Comparison of ENCODE assay signal across 16 cellular contexts in the genomic region with DNA sequence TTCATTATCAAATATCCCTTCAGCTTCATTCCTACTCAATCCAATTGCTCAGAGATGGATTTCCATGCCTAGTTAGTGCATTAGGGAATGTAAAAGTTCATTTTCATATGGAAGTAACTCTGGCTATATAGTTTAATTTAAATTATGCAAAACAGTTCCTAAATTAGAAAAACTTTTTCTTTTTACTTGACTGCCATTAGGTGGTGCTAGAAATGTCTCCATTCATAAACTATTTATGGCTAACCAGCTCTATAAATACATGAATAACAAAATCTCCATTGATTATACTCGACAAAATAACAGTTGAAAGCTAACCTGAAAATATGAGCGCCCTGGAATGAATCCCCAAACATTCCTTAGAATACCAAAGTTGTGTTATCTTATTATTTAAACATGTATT.
DNase-seq lines count a peak whose midpoint lies in the region; ATAC-seq, FAIRE-seq and TF ChIP-seq lines count a peak whose summit lies in the region.
"Had no signal": no experiment of that assay in that cellular context is flagged by ENCODE, and none has a peak within 500 bp of the region (broad histone marks: within the 10 kb centered on the region; RNA-seq: fewer than 3 reads in every experiment).

No MANE protein-coding gene starts in this region.

- H3K4me3 ChIP-seq in A673 (ENCODE audit: low read depth, low read length, poor library complexity, severe bottlenecking) (no peak overlapping the region), OCI-LY7 (ENCODE audit: low read depth, low read length, poor library complexity, severe bottlenecking) (no peak overlapping the region), fibroblast of pulmonary artery (replicated peaks; ENCODE audit: low read depth, low read length) (no peak overlapping the region), dorsolateral prefrontal cortex (no peak overlapping the region), lower lobe of right lung (no peak overlapping the region)

- no peaks in the 10 kb centered on the region for H3K9me3 ChIP-seq in A673 (ENCODE audit: low read depth, low read length, poor library complexity, severe bottlenecking)
- no peaks in the 10 kb centered on the region for H3K9me3 ChIP-seq in OCI-LY7 (ENCODE audit: low read length)
- no peaks in the 10 kb centered on the region for H3K9me3 ChIP-seq in lower lobe of right lung

- H2AFZ ChIP-seq in OCI-LY7 (ENCODE audit: low read length), result no peak overlapping the region

- DNase-seq in A673 (ENCODE audit: low spot score) (no peak), OCI-LY7 (ENCODE audit: low spot score) (no peak), fibroblast of pulmonary artery (ENCODE audit: low read depth) (peak; percentile 0), GM19240 (ENCODE audit: insufficient read length, low spot score) (no peak), dorsolateral prefrontal cortex (no peak), lower lobe of right lung (no peak)
- DNase-seq: C1 segment of cervical spinal cord; GF-D8; kidney; NCI-H1694; NCI-H748 treated with DMSO at 0.1 percent for 48 hours; stimulated activated CD4-positive, alpha-beta T cell treated with anti-CD3 and anti-CD28 coated beads, Interleukin-1b, Interleukin-23, amount 100 ng/mL, for 48 hours had no signal

- H3K27me3 ChIP-seq in A673 (replicated peaks; ENCODE audit: insufficient read depth, low read depth, low read length, poor library complexity), result peaks cover 14% of the 10 kb centered on the region
- H3K27me3 ChIP-seq in dorsolateral prefrontal cortex, result peaks cover 0 to 9% (median 0%) of the 10 kb centered on the region in 45 donors
- H3K27me3 ChIP-seq in lower lobe of right lung (ENCODE audit: low read depth), result no peaks in the 10 kb centered on the region

- BruUV-seq in A673 (replicated peaks; lab: Mats Ljungman, UMichigan) (no TSS peak), OCI-LY7 (replicated peaks; lab: Mats Ljungman, UMichigan) (no TSS peak)

- H3K36me3 ChIP-seq in A673 (ENCODE audit: insufficient read depth, low read length, poor library complexity, severe bottlenecking) (no peaks in the 10 kb centered on the region), OCI-LY7 (ENCODE audit: insufficient read depth, low read length) (no peaks in the 10 kb centered on the region), lower lobe of right lung (no peaks in the 10 kb centered on the region)

- H4K20me1 ChIP-seq in OCI-LY7 (ENCODE audit: insufficient read depth, low read length), result no peaks in the 10 kb centered on the region

- POLR2A ChIA-PET in A673 (lab: Charles Lee; ENCODE audit: low non-redundant PET), result no interaction called here
- POLR2A ChIA-PET in OCI-LY7 (lab: Charles Lee), result interaction anchor here (1.1 kb wide), 1 partner anchor 12 kb away, joined by 4 read pairs; no protein-coding TSS in a partner anchor

- TF ChIP-seq CTCF in A673 (conservative IDR thresholded peaks at IDR 0.05; ENCODE audit: low read depth, low read length) (peak; percentile 62; the same call in 1 of the 2 replicates), OCI-LY7 (conservative IDR thresholded peaks at IDR 0.05; ENCODE audit: low read length) (peak; percentile 37; the same call in 1 of the 2 replicates), fibroblast of pulmonary artery (IDR thresholded peaks at IDR 0.05; ENCODE audit: low read length, missing control alignments) (peak; percentile 15), dorsolateral prefrontal cortex (IDR thresholded peaks at IDR 0.05 in 54 of 56, conservative IDR thresholded peaks at IDR 0.05 in 2 of 56; ENCODE audit: low read depth in 1 of 56, partially characterized antibody in 56 of 56) (peak in 21 of 56 donors; percentile 5 to 46 (median 18)), lower lobe of right lung (IDR thresholded peaks at IDR 0.05) (no peak)

- H3K27ac ChIP-seq in A673 (ENCODE audit: low read depth, low read length, poor library complexity, severe bottlenecking), result no peak overlapping the region
- H3K27ac ChIP-seq in OCI-LY7 (ENCODE audit: low read depth, low read length, poor library complexity, severe bottlenecking), result no peak overlapping the region
- no peak overlapping the region for H3K27ac ChIP-seq in dorsolateral prefrontal cortex
- H3K27ac ChIP-seq in lower lobe of right lung, result no peak overlapping the region

- peak; percentile 21 for FAIRE-seq in G401.6 (lab: Jason Lieb, UNC)
- FAIRE-seq: bronchial epithelial cell, H1, kidney had no signal

- H3K4me1 ChIP-seq in A673 (ENCODE audit: insufficient read depth, low read length, poor library complexity, severe bottlenecking) (no peaks in the 10 kb centered on the region), OCI-LY7 (ENCODE audit: insufficient read depth, low read length, poor library complexity, severe bottlenecking) (no peaks in the 10 kb centered on the region), lower lobe of right lung (no peaks in the 10 kb centered on the region)

- H3K4me2 ChIP-seq in OCI-LY7 (ENCODE audit: low read length), result no peak overlapping the region

- no peak for ATAC-seq in GM21576 (IDR thresholded peaks at IDR 0.05; ENCODE audit: unreplicated experiment)
- no peak for ATAC-seq in lower lobe of right lung

- H3K79me2 ChIP-seq in OCI-LY7 (ENCODE audit: insufficient read depth, low read depth, low read length), result no peaks in the 10 kb centered on the region

- intact Hi-C loops in A673 (cut with micrococcal nuclease; ENCODE audit: unreplicated experiment), result loop anchor here (5.0 kb wide), 2 partner anchors 65 to 110 kb away; no protein-coding TSS in a partner anchor
- intact Hi-C loops in OCI-LY7 (cut with micrococcal nuclease; ENCODE audit: unreplicated experiment), result no loop called here
- intact Hi-C loops in dorsolateral prefrontal cortex (cut with DNase I), result no loop called here
- intact Hi-C loops in lower lobe of right lung (cut with DNase I), result no loop called here

- CTCF ChIA-PET in A673 (lab: Charles Lee) (interaction anchor here (0.6 to 1.3 kb wide), 2 partner anchors 82 to 110 kb away, joined by 3 to 5 read pairs; no protein-coding TSS in a partner anchor), OCI-LY7 (lab: Charles Lee; ENCODE audit: unreplicated experiment) (no interaction called here)

- H3K9me2 ChIP-seq in OCI-LY7 (ENCODE audit: insufficient read depth, low read length), result no peaks in the 10 kb centered on the region
